Comparison of ENCODE assay signal across 8 cellular contexts in the genomic region with DNA sequence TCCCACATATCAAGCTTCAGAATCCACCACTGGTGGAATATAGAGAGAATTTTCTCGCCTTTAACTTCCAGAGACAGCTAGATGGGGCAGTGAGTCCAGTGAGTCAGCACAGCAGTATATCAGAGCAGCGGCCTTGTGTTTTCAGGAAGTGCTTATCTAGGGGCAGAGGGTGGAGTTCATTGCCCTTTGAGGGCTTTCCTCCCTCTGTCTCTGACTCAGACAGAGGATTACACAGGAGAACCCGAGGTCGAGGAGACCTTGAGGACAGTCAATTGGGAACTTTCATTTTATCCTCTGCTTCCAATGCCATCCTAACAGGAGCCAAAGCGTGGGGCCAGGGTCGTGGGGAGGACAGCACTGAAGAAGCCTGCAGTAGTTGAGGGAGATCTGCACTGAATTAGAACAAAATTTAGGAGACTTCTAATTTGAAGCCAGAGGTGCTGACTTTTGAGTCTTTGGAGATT.
DNase-seq lines count a peak whose midpoint lies in the region; ATAC-seq and TF ChIP-seq lines count a peak whose summit lies in the region.

No MANE protein-coding gene starts in this region.

- H3K27ac ChIP-seq in parathyroid adenoma (no peak overlapping the region), Karpas-422 (ENCODE audit: low read length) (no peak overlapping the region)

- no peak for TF ChIP-seq CTCF in parathyroid adenoma (IDR thresholded peaks at IDR 0.05)

- H3K36me3 ChIP-seq in parathyroid adenoma (ENCODE audit: control insufficient read depth, insufficient read depth, low read length): no peaks in the 10 kb centered on the region
- H3K36me3 ChIP-seq in Karpas-422 (ENCODE audit: insufficient read depth, low read length): no peaks in the 10 kb centered on the region

- no peaks in the 10 kb centered on the region for H3K9me2 ChIP-seq in Karpas-422 (replicated peaks; ENCODE audit: insufficient read depth, low read length)

- H4K20me1 ChIP-seq in Karpas-422 (ENCODE audit: insufficient read depth, low read depth, low read length): no peaks in the 10 kb centered on the region

- H3K9me3 ChIP-seq in parathyroid adenoma (ENCODE audit: control insufficient read depth, low read length): no peaks in the 10 kb centered on the region
- H3K9me3 ChIP-seq in Karpas-422 (ENCODE audit: low read length): no peaks in the 10 kb centered on the region

- H3K4me1 ChIP-seq in parathyroid adenoma: peaks cover 7% of the 10 kb centered on the region
- H3K4me1 ChIP-seq in Karpas-422 (ENCODE audit: low read length): no peaks in the 10 kb centered on the region

- H3K4me3 ChIP-seq in parathyroid adenoma (ENCODE audit: low read depth, low read length): no peak overlapping the region
- H3K4me3 ChIP-seq in Karpas-422 (ENCODE audit: low read length): no peak overlapping the region

- no peak overlapping the region for H3K9ac ChIP-seq in parathyroid adenoma
- H3K9ac ChIP-seq in Karpas-422 (ENCODE audit: low read length): no peak overlapping the region

- H3K79me2 ChIP-seq in parathyroid adenoma (no peaks in the 10 kb centered on the region), Karpas-422 (ENCODE audit: low read length) (no peaks in the 10 kb centered on the region)

- H3K4me2 ChIP-seq in parathyroid adenoma (ENCODE audit: low read length) (no peak overlapping the region), Karpas-422 (ENCODE audit: low read depth, low read length, poor library complexity, severe bottlenecking) (no peak overlapping the region)

- H3K27me3 ChIP-seq in parathyroid adenoma (ENCODE audit: control insufficient read depth, insufficient read depth, low read length) (no peaks in the 10 kb centered on the region), Karpas-422 (ENCODE audit: low read length) (no peaks in the 10 kb centered on the region)

- DNase-seq in GM03348 (ENCODE audit: low spot score): peak; percentile 8
- DNase-seq in RPMI7951 (ENCODE audit: low read depth): peak; percentile 56
- DNase-seq in dermis blood vessel endothelial cell: peak; percentile 62
- DNase-seq in Karpas-422: no peak
- DNase-seq in NCI-H1092 treated with DMSO at 0.1 percent for 48 hours (lab: John Stamatoyannopoulos, UW): no peak
- no peak for DNase-seq in retina

- peak; percentile 55 for ATAC-seq in HG02852 (IDR thresholded peaks at IDR 0.05; ENCODE audit: unreplicated experiment)

- peak overlapping the region; percentile 28 for H2AFZ ChIP-seq in parathyroid adenoma
- no peak overlapping the region for H2AFZ ChIP-seq in Karpas-422 (ENCODE audit: low read length)

Comparison
In these comparisons a context has a peak if more than half of its experiments do, and no peak if none do; other contexts are left out.
1. DNase-seq: peak in GM03348 (single experiment), RPMI7951 (single experiment) and dermis blood vessel endothelial cell (single experiment); none in Karpas-422 (single experiment), NCI-H1092 treated with DMSO at 0.1 percent for 48 hours (single experiment) and retina (single experiment).